In the genomic region with DNA sequence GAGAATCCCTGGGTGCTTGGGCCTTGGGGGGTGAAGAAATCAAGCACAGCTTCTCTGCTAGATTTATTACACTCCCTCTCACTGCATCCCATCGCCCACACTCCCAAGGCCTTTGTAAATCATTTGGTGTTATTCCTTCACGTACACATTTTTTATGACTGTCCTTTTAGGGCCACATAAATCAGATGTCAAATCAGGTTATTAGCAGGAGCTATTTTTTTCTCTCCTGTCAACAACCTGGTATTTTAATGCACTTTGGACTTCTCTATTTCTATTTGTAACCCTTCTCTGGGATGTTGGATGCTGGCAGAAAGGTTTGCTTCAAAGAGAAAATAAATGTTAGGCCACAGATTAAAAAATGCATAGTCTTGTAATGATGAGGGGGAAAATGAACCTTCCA, we compare ENCODE assay signal across 14 cellular contexts.
A peak's percentile ranks its signal among the peaks of the same experiment; 100 is the strongest.
DNase-seq lines count a peak whose midpoint lies in the region; ATAC-seq and TF ChIP-seq lines count a peak whose summit lies in the region.
"Had no signal": no experiment of that assay in that cellular context is flagged by ENCODE, and none has a peak within 500 bp of the region (broad histone marks: within the 10 kb centered on the region; RNA-seq: fewer than 3 reads in every experiment).

No MANE protein-coding gene starts in this region.

- no peaks in the 10 kb centered on the region for H3K27me3 Mint-ChIP-seq in activated CD4-positive, alpha-beta T cell treated with anti-CD3 and anti-CD28 coated beads, Interleukin-2, amount 10 ng/mL, durations not matched to agents 7 days and 5 days

- POLR2A ChIA-PET in HEK293 (lab: Yijun Ruan, JAX), result no interaction called here
- POLR2A ChIA-PET in activated CD4-positive, alpha-beta T cell treated with anti-CD3 and anti-CD28 coated beads, Interleukin-2, amount 10 ng/mL, durations not matched to agents 7 days and 5 days (lab: Charles Lee), result no interaction called here

- TF ChIP-seq CTCF in HEK293 (tag by site-specific recombination; IDR thresholded peaks at IDR 0.05) (no peak), right lobe of liver (IDR thresholded peaks at IDR 0.05) (no peak)

- intact Hi-C loops in right lobe of liver (cut with DNase I), result no loop called here

- H3K4me1 ChIP-seq in HEK293 (ENCODE audit: control insufficient read depth, insufficient read depth, low read length) (no peaks in the 10 kb centered on the region), right lobe of liver (peaks cover 0 to 22% (median 0%) of the 10 kb centered on the region in 4 donors)
- H3K4me1 ChIP-seq: A549 had no signal

- H3K4me3 ChIP-seq in HEK293 (ENCODE audit: low read depth, low read length) (no peak overlapping the region), right lobe of liver (no peak overlapping the region)
- H3K4me3 ChIP-seq: A549, GM12878, GM23338 had no signal

- TF ChIP-seq POLR2A in right lobe of liver (IDR thresholded peaks at IDR 0.05), result no peak

- no peak overlapping the region for H3K27ac ChIP-seq in HEK293 (ENCODE audit: extremely low read depth, low read depth, low read length)
- H3K27ac ChIP-seq in right lobe of liver, result peak overlapping the region in 1 of 3 donors; percentile 5
- H3K27ac ChIP-seq: A549 had no signal

- no peaks in the 10 kb centered on the region for H3K4me1 Mint-ChIP-seq in activated CD4-positive, alpha-beta T cell treated with anti-CD3 and anti-CD28 coated beads, Interleukin-2, amount 10 ng/mL, durations not matched to agents 7 days and 5 days
- H3K4me1 Mint-ChIP-seq: CD14-positive monocyte had no signal

- peaks cover 11% of the 10 kb centered on the region for H3K9me3 Mint-ChIP-seq in activated CD4-positive, alpha-beta T cell treated with anti-CD3 and anti-CD28 coated beads, Interleukin-2, amount 10 ng/mL, durations not matched to agents 7 days and 5 days

- H3K27me3 ChIP-seq in right lobe of liver, result no peaks in the 10 kb centered on the region

- DNase-seq in NCI-H1417 (lab: John Stamatoyannopoulos, UW) (peak in 2 of 3 experiments; percentile 19 to 79), NOMO-1 treated with dmso at 0.1 percent for 144 hours (lab: John Stamatoyannopoulos, UW; ENCODE audit: unreplicated experiment) (peak; percentile 9), right lobe of liver (no peak), A172 (ENCODE audit: low spot score) (no peak)
- DNase-seq in activated CD4-positive, alpha-beta T cell treated with anti-CD3 and anti-CD28 coated beads, Interleukin-2, amount 10 ng/mL, durations not matched to agents 7 days and 5 days, result no peak
- DNase-seq: CD8-positive, alpha-beta T cell; DMS79; H7 had no signal

- H3K4me3 Mint-ChIP-seq in activated CD4-positive, alpha-beta T cell treated with anti-CD3 and anti-CD28 coated beads, Interleukin-2, amount 10 ng/mL, durations not matched to agents 7 days and 5 days, result no peak overlapping the region
- H3K4me3 Mint-ChIP-seq: CD14-positive monocyte; CD8-positive, alpha-beta T cell; GM23338 had no signal

- ATAC-seq in right lobe of liver, result peak; percentile 18 to 54 (median 32)
- no peak for ATAC-seq in GM18858 (IDR thresholded peaks at IDR 0.05; ENCODE audit: unreplicated experiment)
- ATAC-seq: A549; CD8-positive, alpha-beta T cell; GM12878; GM23338 had no signal

- H3K36me3 Mint-ChIP-seq in activated CD4-positive, alpha-beta T cell treated with anti-CD3 and anti-CD28 coated beads, Interleukin-2, amount 10 ng/mL, durations not matched to agents 7 days and 5 days (ENCODE audit: low read depth), result no peaks in the 10 kb centered on the region
- H3K36me3 Mint-ChIP-seq: CD14-positive monocyte; CD8-positive, alpha-beta T cell had no signal

- H3K27ac Mint-ChIP-seq in activated CD4-positive, alpha-beta T cell treated with anti-CD3 and anti-CD28 coated beads, Interleukin-2, amount 10 ng/mL, durations not matched to agents 7 days and 5 days, result no peak overlapping the region
- H3K27ac Mint-ChIP-seq: CD14-positive monocyte; CD8-positive, alpha-beta T cell; GM23338 had no signal

- no peaks in the 10 kb centered on the region for H3K36me3 ChIP-seq in HEK293 (ENCODE audit: control insufficient read depth in 2 of 2, insufficient read depth in 1 of 2, low read length in 2 of 2)
- H3K36me3 ChIP-seq in right lobe of liver, result no peaks in the 10 kb centered on the region

- WGBS in right lobe of liver (ENCODE audit: insufficient coverage, low coverage, low lambda C conversion rate, missing lambda C conversion rate), result 47% methylated on average over 2 of the region's 2 CpGs

- no peaks in the 10 kb centered on the region for H3K9me3 ChIP-seq in HEK293 (ENCODE audit: control insufficient read depth, insufficient read depth, low read depth, low read length)
- no peaks in the 10 kb centered on the region for H3K9me3 ChIP-seq in right lobe of liver

- CTCF ChIA-PET in HEK293 (lab: Yijun Ruan, JAX), result no interaction called here
- CTCF ChIA-PET in activated CD4-positive, alpha-beta T cell treated with anti-CD3 and anti-CD28 coated beads, Interleukin-2, amount 10 ng/mL, durations not matched to agents 7 days and 5 days (lab: Charles Lee), result no interaction called here

TF ChIP-seq in HEK293, 187 proteins besides CTCF, POLR2A, EP300 and RAD21:
- no peak for TF ChIP-seq ZNF473 (tag by site-specific recombination; IDR thresholded peaks at IDR 0.05)
- TF ChIP-seq GLIS1 (tag by site-specific recombination; IDR thresholded peaks at IDR 0.05), result peak; percentile 30; the same call in 1 of the 2 replicates

Comparison
In these comparisons a context has a peak if more than half of its experiments do, and no peak if none do; other contexts are left out.
1. DNase-seq: peak in NCI-H1417 (2 of 3) and NOMO-1 treated with dmso at 0.1 percent for 144 hours (single experiment); none in right lobe of liver (0 of 3), activated CD4-positive, alpha-beta T cell treated with anti-CD3 and anti-CD28 coated beads, Interleukin-2, amount 10 ng/mL, durations not matched to agents 7 days and 5 days (single experiment) and A172 (single experiment).